8 cellular contexts compared by ENCODE assay signal in the genomic region with DNA sequence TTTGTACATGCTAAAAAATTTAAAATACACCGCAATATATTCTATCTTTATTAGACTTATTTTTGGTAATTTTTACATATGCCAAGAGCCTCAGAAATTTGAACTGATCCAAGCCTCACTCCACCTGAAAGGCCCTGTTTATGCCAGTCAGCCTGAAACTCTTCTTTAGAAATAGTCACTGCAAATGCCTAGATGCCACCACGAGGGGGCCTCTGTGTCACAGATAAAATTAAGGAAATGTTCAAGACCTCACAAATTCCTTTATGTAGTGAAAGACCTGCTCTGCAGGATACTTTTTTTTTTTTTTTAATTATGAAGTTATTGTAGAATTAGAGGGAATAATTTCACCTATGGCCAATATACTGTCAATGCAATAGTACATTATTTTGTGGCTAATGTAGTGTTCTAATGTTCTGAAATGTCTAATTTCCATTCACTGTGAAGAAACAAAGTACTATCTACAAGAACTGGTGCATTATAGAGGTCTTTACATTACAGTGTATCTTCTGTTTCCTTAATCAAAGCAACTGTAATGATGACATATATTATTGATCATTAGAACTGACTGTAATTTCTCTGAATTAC.
DNase-seq lines count a peak whose midpoint lies in the region; ATAC-seq and TF ChIP-seq lines count a peak whose summit lies in the region.

No MANE protein-coding gene starts in this region.

- H3K36me3 Mint-ChIP-seq in glutamatergic neuron (ENCODE audit: unreplicated experiment) = no peaks in the 10 kb centered on the region

- ATAC-seq in GM19328 (IDR thresholded peaks at IDR 0.05; ENCODE audit: unreplicated experiment) (peak; percentile 43), HG03571 (IDR thresholded peaks at IDR 0.05; ENCODE audit: unreplicated experiment) (peak; percentile 42), aorta (ENCODE audit: low FRiP score) (no peak)

- no peaks in the 10 kb centered on the region for H3K9me3 Mint-ChIP-seq in glutamatergic neuron (ENCODE audit: unreplicated experiment)

- H3K4me3 ChIP-seq in SJCRH30 = no peak overlapping the region
- no peak overlapping the region for H3K4me3 ChIP-seq in aorta (ENCODE audit: low read length in 2 of 2)

- no peak overlapping the region for H3K4me3 Mint-ChIP-seq in glutamatergic neuron (ENCODE audit: unreplicated experiment)

- H3K27ac Mint-ChIP-seq in glutamatergic neuron (ENCODE audit: unreplicated experiment) = no peak overlapping the region

- H3K36me3 ChIP-seq in SJCRH30 = no peaks in the 10 kb centered on the region
- no peaks in the 10 kb centered on the region for H3K36me3 ChIP-seq in aorta (ENCODE audit: control insufficient read depth in 1 of 2, insufficient read depth in 2 of 2, low read length in 1 of 2)

- H3K27ac ChIP-seq in SJCRH30 (no peak overlapping the region), aorta (ENCODE audit: low read depth in 1 of 2, low read length in 2 of 2) (no peak overlapping the region)

- 15% methylated on average over 2 of the region's 2 CpGs for WGBS in aorta, 2 donors

- H3K9me3 ChIP-seq in SJCRH30 (replicated peaks) (no peaks in the 10 kb centered on the region), aorta (ENCODE audit: control insufficient read depth, low read length) (no peaks in the 10 kb centered on the region)

- peaks cover 4% of the 10 kb centered on the region for H3K4me1 Mint-ChIP-seq in glutamatergic neuron (ENCODE audit: low read depth, unreplicated experiment)

- no peaks in the 10 kb centered on the region; the same call in 1 of the 2 replicates for H3K4me1 ChIP-seq in SJCRH30
- no peaks in the 10 kb centered on the region for H3K4me1 ChIP-seq in aorta (ENCODE audit: control insufficient read depth in 1 of 2, insufficient read depth in 2 of 2, low read length in 2 of 2)

- intact Hi-C loops in aorta (cut with DNase I) = no loop called here

- H3K27me3 ChIP-seq in SJCRH30 (no peaks in the 10 kb centered on the region), aorta (ENCODE audit: control insufficient read depth in 1 of 2, insufficient read depth in 2 of 2, low read length in 1 of 2) (no peaks in the 10 kb centered on the region)

- peak; percentile 86 for TF ChIP-seq CTCF in glutamatergic neuron (IDR thresholded peaks at IDR 0.05; ENCODE audit: partially characterized antibody, unreplicated experiment)

- DNase-seq in C1 segment of cervical spinal cord (lab: John Stamatoyannopoulos, UW) (peak in 9 of 14 donors; percentile 22 to 52 (median 42)), SJCRH30 (peak; percentile 45 to 73), glutamatergic neuron (peak; percentile 67), putamen (ENCODE audit: low spot score) (peak; percentile 83), aorta (peak; percentile 68 to 78)
- DNase-seq in activated gamma-delta T cell treated with anti-CD3 and anti-CD28 coated beads, Interleukin-2, amount 50 U/mL, for 16 hours (ENCODE audit: low read depth) = peak; percentile 60

- peaks cover 2% of the 10 kb centered on the region for H3K27me3 Mint-ChIP-seq in glutamatergic neuron (ENCODE audit: unreplicated experiment)
